In genomic region chr2:207256476-207257207, GRCh38 we compare ENCODE assay signal across 15 cellular contexts.
A peak's percentile ranks its signal among the peaks of the same experiment; 100 is the strongest.
DNase-seq lines count a peak whose midpoint lies in the region; TF ChIP-seq lines count a peak whose summit lies in the region.
"Had no signal": no experiment of that assay in that cellular context is flagged by ENCODE, and none has a peak within 500 bp of the region (broad histone marks: within the 10 kb centered on the region; RNA-seq: fewer than 3 reads in every experiment).

No MANE protein-coding gene starts in this region.

- H3K27ac Mint-ChIP-seq in Caco-2 (ENCODE audit: unreplicated experiment) = no peak overlapping the region
- H3K27ac Mint-ChIP-seq: activated CD4-positive, alpha-beta T cell treated with anti-CD3 and anti-CD28 coated beads, Interleukin-2, amount 10 ng/mL, durations not matched to agents 7 days and 5 days; activated naive CD4-positive, alpha-beta T cell treated with anti-CD3 and anti-CD28 coated beads, Interleukin-2, amount 50 U/mL, for 72 hours; natural killer cell had no signal

- H3K4me3 Mint-ChIP-seq in Caco-2 (ENCODE audit: unreplicated experiment) = no peak overlapping the region
- H3K4me3 Mint-ChIP-seq: activated CD4-positive, alpha-beta T cell treated with anti-CD3 and anti-CD28 coated beads, Interleukin-2, amount 10 ng/mL, durations not matched to agents 7 days and 5 days; natural killer cell had no signal

- H3K9me3 Mint-ChIP-seq in Caco-2 (ENCODE audit: unreplicated experiment) = no peaks in the 10 kb centered on the region
- H3K9me3 Mint-ChIP-seq: activated CD4-positive, alpha-beta T cell treated with anti-CD3 and anti-CD28 coated beads, Interleukin-2, amount 10 ng/mL, durations not matched to agents 7 days and 5 days; activated naive CD4-positive, alpha-beta T cell treated with anti-CD3 and anti-CD28 coated beads, Interleukin-2, amount 50 U/mL, for 72 hours; natural killer cell had no signal

- DNase-seq in EL = peak; percentile 60
- no peak for DNase-seq in RWPE1 (ENCODE audit: low spot score)
- DNase-seq in esophagus squamous epithelium (lab: John Stamatoyannopoulos, UW) = no peak
- peak; percentile 65 for DNase-seq in retina
- no peak for DNase-seq in Caco-2
- DNase-seq in iPS-NIHi11 (ENCODE audit: low spot score) = no peak
- DNase-seq in stimulated activated CD4-positive, alpha-beta T cell treated with anti-CD3 and anti-CD28 coated beads, Interleukin-12 subunit alpha, Interleukin-12 subunit beta, amount 100 ng/mL, for 4 hours = no peak
- no peak for DNase-seq in activated gamma-delta T cell (lab: John Stamatoyannopoulos, UW)
- DNase-seq: activated CD4-positive, alpha-beta T cell treated with anti-CD3 and anti-CD28 coated beads, Interleukin-2, amount 10 ng/mL, durations not matched to agents 7 days and 5 days; effector CD8-positive, alpha-beta T cell; natural killer cell; NCI-H2171 treated with DMSO at 0.1 percent for 48 hours; stimulated activated naive CD4-positive, alpha-beta T cell treated with Interleukin-2 at 50 U/mL for 16 hours had no signal

- H3K4me3 ChIP-seq in esophagus squamous epithelium (no peak overlapping the region), Caco-2 (ENCODE audit: low read depth, low read length) (no peak overlapping the region)
- H3K4me3 ChIP-seq: SK-N-MC had no signal

- intact Hi-C loops in esophagus squamous epithelium (cut with DNase I) (no loop called here), Caco-2 (cut with micrococcal nuclease; ENCODE audit: unreplicated experiment) (loop anchor here (5.0 kb wide), 1 partner anchor 86 kb away; no protein-coding TSS in a partner anchor)

- H3K27me3 ChIP-seq in esophagus squamous epithelium = no peaks in the 10 kb centered on the region
- no peaks in the 10 kb centered on the region for H3K27me3 ChIP-seq in Caco-2 (replicated peaks; ENCODE audit: control insufficient read depth, insufficient read depth, low read length)

- peak overlapping the region; percentile 86 for H3K27ac ChIP-seq in RWPE1
- peak overlapping the region in 3 of 4 donors; percentile 74 to 81 (median 75) for H3K27ac ChIP-seq in esophagus squamous epithelium
- H3K27ac ChIP-seq: SK-N-MC had no signal

- BruUV-seq in Caco-2 (replicated peaks; lab: Mats Ljungman, UMichigan) = no TSS peak

- no peaks in the 10 kb centered on the region for H3K36me3 ChIP-seq in esophagus squamous epithelium
- H3K36me3 ChIP-seq in Caco-2 (ENCODE audit: control insufficient read depth, insufficient read depth, low read length) = no peaks in the 10 kb centered on the region

- peaks cover 17 to 56% (median 17%) of the 10 kb centered on the region in 3 donors for H3K4me1 ChIP-seq in esophagus squamous epithelium
- peaks cover 19% of the 10 kb centered on the region for H3K4me1 ChIP-seq in Caco-2

- TF ChIP-seq POLR2A in esophagus squamous epithelium (IDR thresholded peaks at IDR 0.05) = no peak

- peaks cover 21% of the 10 kb centered on the region for H3K4me1 Mint-ChIP-seq in Caco-2 (ENCODE audit: low read depth, unreplicated experiment)
- H3K4me1 Mint-ChIP-seq: activated CD4-positive, alpha-beta T cell treated with anti-CD3 and anti-CD28 coated beads, Interleukin-2, amount 10 ng/mL, durations not matched to agents 7 days and 5 days; natural killer cell had no signal

- CTCF ChIA-PET in RWPE1 (lab: Yijun Ruan, JAX) = no interaction called here
- CTCF ChIA-PET in Caco-2 (lab: Charles Lee) = interaction anchor here (0.6 kb wide), 1 partner anchor 49 kb away, joined by 3 read pairs; no protein-coding TSS in a partner anchor

- no peaks in the 10 kb centered on the region for H3K36me3 Mint-ChIP-seq in Caco-2 (ENCODE audit: insufficient read depth, unreplicated experiment)
- H3K36me3 Mint-ChIP-seq: activated naive CD4-positive, alpha-beta T cell treated with anti-CD3 and anti-CD28 coated beads, Interleukin-2, amount 50 U/mL, for 72 hours; natural killer cell had no signal

- peaks cover 2% of the 10 kb centered on the region for H3K27me3 Mint-ChIP-seq in Caco-2 (ENCODE audit: insufficient read depth, unreplicated experiment)

- 60 to 73% methylated on average over 6 to 9 of the region's 10 CpGs for WGBS in esophagus squamous epithelium, 2 donors

- POLR2A ChIA-PET in RWPE1 (lab: Yijun Ruan, JAX; ENCODE audit: low non-redundant PET) (no interaction called here), Caco-2 (lab: Charles Lee) (no interaction called here)

- H3K9me3 ChIP-seq in esophagus squamous epithelium (no peaks in the 10 kb centered on the region), Caco-2 (no peaks in the 10 kb centered on the region)

- no peak for TF ChIP-seq CTCF in RWPE1 (conservative IDR thresholded peaks at IDR 0.05; ENCODE audit: low read depth)
- no peak for TF ChIP-seq CTCF in esophagus squamous epithelium (IDR thresholded peaks at IDR 0.05)
- no peak for TF ChIP-seq CTCF in Caco-2 (IDR thresholded peaks at IDR 0.05; ENCODE audit: insufficient read depth in 1 of 2, low read depth in 1 of 2, low read length in 1 of 2, severe bottlenecking in 1 of 2, unreplicated experiment in 1 of 2)

Comparison
In these comparisons a context has a peak if more than half of its experiments do, and no peak if none do; other contexts are left out.
1. DNase-seq: peak in EL (single experiment) and retina (single experiment); none in RWPE1 (single experiment), esophagus squamous epithelium (single experiment), Caco-2 (0 of 2), iPS-NIHi11 (single experiment), stimulated activated CD4-positive, alpha-beta T cell treated with anti-CD3 and anti-CD28 coated beads, Interleukin-12 subunit alpha, Interleukin-12 subunit beta, amount 100 ng/mL, for 4 hours (single experiment) and activated gamma-delta T cell (single experiment).